Comparison of ENCODE assay signal across 8 cellular contexts in the genomic region with DNA sequence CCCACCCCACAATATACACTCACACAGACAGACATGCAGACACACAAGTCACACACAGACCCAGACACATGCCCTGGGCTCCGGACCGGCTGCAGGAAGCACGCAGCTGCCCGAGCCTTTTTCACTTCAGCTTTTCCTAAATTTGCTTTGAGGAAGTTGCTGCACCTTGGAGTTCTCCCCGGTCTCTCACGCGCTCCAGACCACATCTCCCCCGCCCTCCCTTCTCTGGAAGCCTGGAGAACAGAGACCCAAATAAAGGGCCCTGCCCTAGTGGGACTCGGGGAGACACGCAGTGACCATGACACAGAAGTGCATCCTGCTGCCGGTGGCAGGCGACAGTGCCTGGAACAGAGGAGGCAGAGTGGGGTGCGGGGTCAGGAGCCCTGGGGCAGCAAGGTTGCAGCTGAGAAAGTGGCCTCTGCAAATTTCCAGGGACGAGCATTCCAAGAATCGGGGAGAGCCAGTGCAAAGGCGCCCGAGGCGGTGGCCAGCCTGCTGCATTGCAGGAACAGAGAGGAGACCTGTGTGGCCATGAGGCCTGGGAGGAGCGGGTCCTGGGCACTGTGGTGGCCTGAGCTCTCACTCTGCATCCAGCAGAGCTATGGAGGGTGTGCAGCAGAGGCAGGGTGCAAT. TPM values are rescaled to one million over a fixed set of nuclear protein-coding genes. Genes with fewer than 3 reads are reported as not detected.
A peak's percentile ranks its signal among the peaks of the same experiment; 100 is the strongest.
DNase-seq lines count a peak whose midpoint lies in the region; ATAC-seq and TF ChIP-seq lines count a peak whose summit lies in the region.

No MANE protein-coding gene starts in this region.

- H3K27ac Mint-ChIP-seq in nephron, result peak overlapping the region; percentile 55 to 66 (median 59)

- H3K4me1 ChIP-seq in BLaER1, result peaks cover 38% of the 10 kb centered on the region
- H3K4me1 ChIP-seq in esophagus muscularis mucosa, result peaks cover 46 to 50% (median 49%) of the 10 kb centered on the region in 4 donors

- no peak overlapping the region for H3K9ac ChIP-seq in BLaER1

- H3K4me1 Mint-ChIP-seq in nephron, result peaks cover 28% of the 10 kb centered on the region
- peaks cover 10% of the 10 kb centered on the region for H3K4me1 Mint-ChIP-seq in activated T-cell treated with anti-CD3 and anti-CD28 coated beads, Interleukin-2, amount 50 U/mL, for 4 hours (ENCODE audit: low read depth)

- H3K36me3 Mint-ChIP-seq in nephron (ENCODE audit: low read depth), result no peaks in the 10 kb centered on the region
- H3K36me3 Mint-ChIP-seq in activated T-cell treated with anti-CD3 and anti-CD28 coated beads, Interleukin-2, amount 50 U/mL, for 4 hours (ENCODE audit: insufficient read depth), result no peaks in the 10 kb centered on the region

- TF ChIP-seq CTCF in esophagus muscularis mucosa (IDR thresholded peaks at IDR 0.05) (no peak), nephron (IDR thresholded peaks at IDR 0.05; ENCODE audit: unreplicated experiment in 3 of 3) (no peak)

- H3K4me3 ChIP-seq in BLaER1 (no peak overlapping the region), esophagus muscularis mucosa (peak overlapping the region; percentile 21 to 33 (median 25))

- H3K4me2 ChIP-seq in BLaER1, result peak overlapping the region; percentile 74

- TF ChIP-seq POLR2A in esophagus muscularis mucosa (IDR thresholded peaks at IDR 0.05; ENCODE audit: low read depth), result no peak

- H3K9me3 Mint-ChIP-seq in nephron, result no peaks in the 10 kb centered on the region
- no peaks in the 10 kb centered on the region for H3K9me3 Mint-ChIP-seq in activated T-cell treated with anti-CD3 and anti-CD28 coated beads, Interleukin-2, amount 50 U/mL, for 4 hours

- WGBS in esophagus muscularis mucosa, result 43% methylated on average over 19 of the region's 19 CpGs

- no peak for ATAC-seq in activated T-cell treated with anti-CD3 and anti-CD28 coated beads, Interleukin-2, amount 50 U/mL, for 4 hours

- intact Hi-C loops in esophagus muscularis mucosa (cut with DNase I), result no loop called here

- 0 out of 2 replicates have a peak, but pooled peaks cover 5% of the 10 kb centered on the region for H4K20me1 ChIP-seq in BLaER1

- TF ChIP-seq EP300 in esophagus muscularis mucosa (IDR thresholded peaks at IDR 0.05), result no peak

- H3K4me3 Mint-ChIP-seq in nephron, result no peak overlapping the region
- no peak overlapping the region for H3K4me3 Mint-ChIP-seq in activated T-cell treated with anti-CD3 and anti-CD28 coated beads, Interleukin-2, amount 50 U/mL, for 4 hours

- peaks cover 13% of the 10 kb centered on the region for H3K27me3 Mint-ChIP-seq in nephron (ENCODE audit: low read depth)
- H3K27me3 Mint-ChIP-seq in activated T-cell treated with anti-CD3 and anti-CD28 coated beads, Interleukin-2, amount 50 U/mL, for 4 hours (ENCODE audit: low read depth), result peaks cover 28% of the 10 kb centered on the region

- H3K9me3 ChIP-seq in BLaER1 (0 out of 2 replicates have a peak, but pooled peaks cover 6% of the 10 kb centered on the region), esophagus muscularis mucosa (no peaks in the 10 kb centered on the region)

- DNase-seq in NOMO-1 (lab: John Stamatoyannopoulos, UW; ENCODE audit: unreplicated experiment in 2 of 2), result peak; percentile 49 to 65
- DNase-seq in esophagus muscularis mucosa (ENCODE audit: extremely low spot score), result no peak
- no peak for DNase-seq in activated naive CD4-positive, alpha-beta T cell treated with anti-CD3 and anti-CD28 coated beads, Interleukin-2, amount 50 U/mL, for 16 hours
- DNase-seq in activated T-cell treated with anti-CD3 and anti-CD28 coated beads, Interleukin-2, amount 50 U/mL, for 4 hours, result no peak
- no peak for DNase-seq in NCI-H2227 treated with DMSO at 0.1 percent for 48 hours (lab: John Stamatoyannopoulos, UW)
- DNase-seq in cerebellum (ENCODE audit: low spot score), result no peak

- H3K27me3 ChIP-seq in BLaER1 (no peaks in the 10 kb centered on the region), esophagus muscularis mucosa (peaks cover 0 to 6% (median 0%) of the 10 kb centered on the region in 4 donors)

- no peaks in the 10 kb centered on the region for H3K36me3 ChIP-seq in BLaER1
- no peaks in the 10 kb centered on the region for H3K36me3 ChIP-seq in esophagus muscularis mucosa

- no peak overlapping the region for H3K27ac ChIP-seq in BLaER1
- peak overlapping the region; percentile 42 to 49 (median 46) for H3K27ac ChIP-seq in esophagus muscularis mucosa (replicated peaks in 1 of 4)

RNA-seq across cellular contexts. Expression of a gene that starts 19.1 kb away (rescaled TPM):
- total RNA-seq in esophagus muscularis mucosa, result 1,000 to 10,000 TPM; 2,019 to 2,284 (median 2,183) TPM
- total RNA-seq in activated T-cell treated with anti-CD3 and anti-CD28 coated beads, Interleukin-2, amount 50 U/mL, for 4 hours, result 1,000 to 10,000 TPM; 2,811 to 2,835 (median 2,816) TPM
- 983 TPM for total RNA-seq in cerebellum

RNA-seq across cellular contexts. Expression of a gene that starts 49.5 kb away (rescaled TPM):
- 10 to 100 TPM; 14.4 to 29.4 (median 24.0) TPM for total RNA-seq in esophagus muscularis mucosa
- total RNA-seq in activated T-cell treated with anti-CD3 and anti-CD28 coated beads, Interleukin-2, amount 50 U/mL, for 4 hours, result 1 to 10 TPM in 2 of 3 donors, under 1 TPM in 1; 0.43 to 1.4 (median 1.2) TPM
- total RNA-seq in cerebellum, result 56.1 TPM

RNA-seq across cellular contexts. Expression of a gene that starts 55.5 kb away (rescaled TPM):
- total RNA-seq in esophagus muscularis mucosa, result 10 to 100 TPM; 12.3 to 25.4 (median 18.8) TPM
- total RNA-seq in activated T-cell treated with anti-CD3 and anti-CD28 coated beads, Interleukin-2, amount 50 U/mL, for 4 hours, result 1 to 10 TPM in 1 of 3 donors, under 1 TPM in 2; 0.35 to 2.1 (median 0.84) TPM
- total RNA-seq in cerebellum, result 6.9 TPM

Comparison
In these comparisons a context has a peak if more than half of its experiments do, and no peak if none do; other contexts are left out.
1. DNase-seq: peak in NOMO-1 (2 of 2); none in esophagus muscularis mucosa (single experiment), activated naive CD4-positive, alpha-beta T cell treated with anti-CD3 and anti-CD28 coated beads, Interleukin-2, amount 50 U/mL, for 16 hours (single experiment), activated T-cell treated with anti-CD3 and anti-CD28 coated beads, Interleukin-2, amount 50 U/mL, for 4 hours (single experiment), NCI-H2227 treated with DMSO at 0.1 percent for 48 hours (single experiment) and cerebellum (single experiment).
2. RNA of a gene that starts 49.5 kb away (total RNA-seq): 56.1 TPM in cerebellum (single experiment) and 14.4 to 29.4 TPM in esophagus muscularis mucosa; 0.43 to 1.4 TPM in activated T-cell treated with anti-CD3 and anti-CD28 coated beads, Interleukin-2, amount 50 U/mL, for 4 hours; every median in the first group is over 4 times any median in the second.